14 cellular contexts compared by ENCODE assay signal in the genomic region with DNA sequence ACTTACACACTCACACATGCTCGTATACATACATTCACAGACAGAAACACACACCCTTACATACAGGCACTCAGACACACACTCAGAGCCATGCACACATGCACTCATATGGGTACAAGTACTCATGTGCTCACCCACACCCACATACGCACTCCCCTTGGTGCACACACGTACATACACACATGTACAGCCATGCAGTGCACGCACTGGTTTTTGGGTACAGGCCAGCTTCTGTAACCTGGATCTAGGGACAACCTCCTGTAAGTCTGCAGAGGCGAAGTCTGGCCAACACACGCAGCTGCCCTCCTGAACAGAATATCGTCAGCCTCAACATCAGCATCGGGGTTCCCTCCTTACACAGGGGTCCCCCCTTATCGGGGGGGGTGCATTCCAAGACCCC.
"Had no signal": no experiment of that assay in that cellular context is flagged by ENCODE, and none has a peak within 500 bp of the region (broad histone marks: within the 10 kb centered on the region; RNA-seq: fewer than 3 reads in every experiment).

No MANE protein-coding gene starts in this region.

- DNase-seq: activated naive CD4-positive, alpha-beta T cell; activated naive CD8-positive, alpha-beta T cell treated with anti-CD3 and anti-CD28 coated beads, Interleukin-2, amount 50 U/mL, for 24 hours; aorta; effector memory CD4-positive, alpha-beta T cell; foreskin keratinocyte; glutamatergic neuron; hypothalamus; nephron progenitor cell; pancreas; stimulated activated CD4-positive, alpha-beta T cell treated with anti-CD3 and anti-CD28 coated beads, Interleukin-4, amount 100 ng/mL, for 24 hours; upper lobe of left lung had no signal

- ATAC-seq: activated CD4-positive, CD25-positive, alpha-beta regulatory T cell treated with anti-CD3 and anti-CD28 coated beads, Interleukin-2, amount 50 U/mL, for 24 hours; activated naive CD8-positive, alpha-beta T cell treated with anti-CD3 and anti-CD28 coated beads, Interleukin-2, amount 50 U/mL, for 24 hours; foreskin keratinocyte; pancreas had no signal

- H3K27ac Mint-ChIP-seq: activated naive CD8-positive, alpha-beta T cell treated with anti-CD3 and anti-CD28 coated beads, Interleukin-2, amount 50 U/mL, for 24 hours; stimulated activated naive CD8-positive, alpha-beta T cell treated with anti-CD3 and anti-CD28 coated beads, Interleukin-15, Interleukin-2, amounts not matched to agents 100 ng/mL and 50 ng/mL, for 24 hours; T-helper 2 cell treated with Interferon-gamma antibody and Interleukin-4, amounts not matched to agents 5 μg/mL and 100 μg/mL, for 36 hours had no signal

- H3K9me3 Mint-ChIP-seq: activated naive CD8-positive, alpha-beta T cell treated with anti-CD3 and anti-CD28 coated beads, Interleukin-2, amount 50 U/mL, for 24 hours; nephron progenitor cell; stimulated activated naive CD8-positive, alpha-beta T cell treated with anti-CD3 and anti-CD28 coated beads, Interleukin-15, Interleukin-2, amounts not matched to agents 100 ng/mL and 50 ng/mL, for 24 hours; T-helper 2 cell treated with Interferon-gamma antibody and Interleukin-4, amounts not matched to agents 5 μg/mL and 100 μg/mL, for 36 hours had no signal

- H3K4me3 Mint-ChIP-seq: activated naive CD8-positive, alpha-beta T cell treated with anti-CD3 and anti-CD28 coated beads, Interleukin-2, amount 50 U/mL, for 24 hours; nephron progenitor cell; stimulated activated naive CD8-positive, alpha-beta T cell treated with anti-CD3 and anti-CD28 coated beads, Interleukin-15, Interleukin-2, amounts not matched to agents 100 ng/mL and 50 ng/mL, for 24 hours; T-helper 2 cell treated with Interferon-gamma antibody and Interleukin-4, amounts not matched to agents 5 μg/mL and 100 μg/mL, for 36 hours had no signal
